Comparison of ENCODE assay signal across 16 cellular contexts in the genomic region with DNA sequence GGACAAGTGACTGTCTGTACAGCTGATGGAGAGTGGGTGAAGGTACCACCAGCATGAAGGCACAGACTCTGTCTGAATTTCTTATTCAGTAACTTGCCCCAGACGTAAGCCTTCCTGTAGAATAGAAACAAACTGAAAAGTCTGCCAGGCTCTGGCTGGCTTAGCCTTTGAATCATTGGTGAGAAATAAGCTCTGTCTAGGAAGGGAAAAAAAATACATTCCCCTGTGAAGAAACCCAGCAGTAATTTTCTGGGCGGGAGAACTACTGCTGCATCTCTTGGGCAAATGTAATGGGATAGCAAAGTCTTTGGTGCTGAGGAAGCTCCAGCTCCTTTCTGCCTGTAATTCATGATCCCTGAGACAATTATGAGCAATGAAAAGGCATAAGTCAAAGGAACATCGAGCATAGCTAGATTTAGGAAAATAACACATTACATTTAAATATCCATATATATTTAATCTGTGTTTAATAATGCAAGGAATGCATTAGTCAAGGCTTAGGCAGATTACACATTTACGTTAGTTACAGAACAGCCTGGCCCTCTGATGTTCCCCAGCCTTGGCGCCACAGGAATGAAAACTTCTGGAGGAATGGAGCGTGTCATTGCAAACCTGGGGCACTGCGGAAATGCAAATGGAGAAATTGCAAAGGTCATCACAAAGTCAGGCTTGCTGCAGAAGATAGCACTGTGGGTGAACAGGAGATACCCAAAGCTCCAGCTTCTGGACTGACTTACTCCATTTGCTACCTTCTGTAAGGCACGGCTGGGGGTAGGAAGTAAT.
DNase-seq lines count a peak whose midpoint lies in the region; ATAC-seq and TF ChIP-seq lines count a peak whose summit lies in the region.
"Had no signal": no experiment of that assay in that cellular context is flagged by ENCODE, and none has a peak within 500 bp of the region (broad histone marks: within the 10 kb centered on the region; RNA-seq: fewer than 3 reads in every experiment).

No MANE protein-coding gene starts in this region.

- peaks cover 37% of the 10 kb centered on the region for H3K4me1 ChIP-seq in osteoblast (ENCODE audit: insufficient read depth, low read length)
- H3K4me1 ChIP-seq: left lung, transverse colon had no signal

- H3K79me2 ChIP-seq in osteoblast (ENCODE audit: insufficient read depth, low read length), result no peaks in the 10 kb centered on the region

- H2AFZ ChIP-seq in osteoblast (ENCODE audit: low read length), result peak overlapping the region; percentile 77

- no peaks in the 10 kb centered on the region for H3K36me3 ChIP-seq in osteoblast (ENCODE audit: insufficient read depth, low read length)
- H3K36me3 ChIP-seq: left lung, transverse colon had no signal

- peak overlapping the region; percentile 67 for H3K4me2 ChIP-seq in osteoblast (ENCODE audit: insufficient read depth, low read length)

- H3K9me3 ChIP-seq in osteoblast (ENCODE audit: low read depth, low read length), result no peaks in the 10 kb centered on the region
- H3K9me3 ChIP-seq: left lung, transverse colon had no signal

- TF ChIP-seq CTCF in AG10803 (conservative IDR thresholded peaks at IDR 0.05; ENCODE audit: low read length) (no peak), osteoblast (IDR thresholded peaks at IDR 0.05; ENCODE audit: extremely low read depth, low read depth, low read length) (no peak)

- ATAC-seq in SK-N-SH treated with all-trans-retinoic acid at 6 μM for 48 hours, result peak; percentile 71
- ATAC-seq in HG03469 (IDR thresholded peaks at IDR 0.05; ENCODE audit: unreplicated experiment), result no peak
- no peak for ATAC-seq in HG03135 (IDR thresholded peaks at IDR 0.05; ENCODE audit: unreplicated experiment)
- ATAC-seq: activated CD4-positive, CD25-positive, alpha-beta regulatory T cell treated with anti-CD3 and anti-CD28 coated beads, Interleukin-2, amount 50 U/mL, for 24 hours; left lung; Panc1 had no signal

- DNase-seq in AG10803 (ENCODE audit: low read depth) (peak; percentile 46), fibroblast of gingiva (ENCODE audit: low read depth) (peak; percentile 28), osteoblast (ENCODE audit: insufficient read length, low spot score, missing footprints) (peak; percentile 34), D341Med (ENCODE audit: low spot score) (no peak), cerebellar cortex (ENCODE audit: low spot score) (no peak)
- DNase-seq: central memory CD4-positive, alpha-beta T cell; left lung; NCI-H2081; NCI-H69; stimulated activated CD4-positive, alpha-beta T cell treated with anti-CD3 and anti-CD28 coated beads, Interleukin-2, amount 100 ng/mL, for 48 hours; transverse colon had no signal

- H3K4me3 ChIP-seq in AG10803 (ENCODE audit: low read length), result no peak overlapping the region
- H3K4me3 ChIP-seq in osteoblast (ENCODE audit: insufficient read depth, low read length), result peak overlapping the region; percentile 34
- H3K4me3 ChIP-seq: left lung, transverse colon had no signal

- no peaks in the 10 kb centered on the region for H4K20me1 ChIP-seq in osteoblast (ENCODE audit: insufficient read depth, low read length)

- H3K27me3 ChIP-seq in osteoblast (ENCODE audit: insufficient read depth, low read length), result no peaks in the 10 kb centered on the region
- H3K27me3 ChIP-seq: left lung, transverse colon had no signal

- H3K27ac ChIP-seq in osteoblast (ENCODE audit: low read depth, low read length), result peak overlapping the region; percentile 84
- H3K27ac ChIP-seq: left lung, transverse colon had no signal

TF ChIP-seq in SK-N-SH treated with all-trans-retinoic acid at 6 μM for 48 hours, 23 proteins besides CTCF, POLR2A, EP300 and RAD21:
- TF ChIP-seq, protein P1, sequence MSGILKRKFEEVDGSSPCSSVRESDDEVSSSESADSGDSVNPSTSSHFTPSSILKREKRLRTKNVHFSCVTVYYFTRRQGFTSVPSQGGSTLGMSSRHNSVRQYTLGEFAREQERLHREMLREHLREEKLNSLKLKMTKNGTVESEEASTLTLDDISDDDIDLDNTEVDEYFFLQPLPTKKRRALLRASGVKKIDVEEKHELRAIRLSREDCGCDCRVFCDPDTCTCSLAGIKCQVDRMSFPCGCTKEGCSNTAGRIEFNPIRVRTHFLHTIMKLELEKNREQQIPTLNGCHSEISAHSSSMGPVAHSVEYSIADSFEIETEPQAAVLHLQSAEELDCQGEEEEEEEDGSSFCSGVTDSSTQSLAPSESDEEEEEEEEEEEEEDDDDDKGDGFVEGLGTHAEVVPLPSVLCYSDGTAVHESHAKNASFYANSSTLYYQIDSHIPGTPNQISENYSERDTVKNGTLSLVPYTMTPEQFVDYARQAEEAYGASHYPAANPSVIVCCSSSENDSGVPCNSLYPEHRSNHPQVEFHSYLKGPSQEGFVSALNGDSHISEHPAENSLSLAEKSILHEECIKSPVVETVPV (CRISPR knock-in tag; IDR thresholded peaks at IDR 0.05), result no peak
TF ChIP-seq in SK-N-SH treated with all-trans-retinoic acid at 6 μM for 48 hours: peak in this region for 0.

Comparison
In these comparisons a context has a peak if more than half of its experiments do, and no peak if none do; other contexts are left out.
1. DNase-seq: peak in AG10803 (single experiment), fibroblast of gingiva (single experiment) and osteoblast (single experiment); none in D341Med (single experiment) and cerebellar cortex (single experiment).